In the genomic region with DNA sequence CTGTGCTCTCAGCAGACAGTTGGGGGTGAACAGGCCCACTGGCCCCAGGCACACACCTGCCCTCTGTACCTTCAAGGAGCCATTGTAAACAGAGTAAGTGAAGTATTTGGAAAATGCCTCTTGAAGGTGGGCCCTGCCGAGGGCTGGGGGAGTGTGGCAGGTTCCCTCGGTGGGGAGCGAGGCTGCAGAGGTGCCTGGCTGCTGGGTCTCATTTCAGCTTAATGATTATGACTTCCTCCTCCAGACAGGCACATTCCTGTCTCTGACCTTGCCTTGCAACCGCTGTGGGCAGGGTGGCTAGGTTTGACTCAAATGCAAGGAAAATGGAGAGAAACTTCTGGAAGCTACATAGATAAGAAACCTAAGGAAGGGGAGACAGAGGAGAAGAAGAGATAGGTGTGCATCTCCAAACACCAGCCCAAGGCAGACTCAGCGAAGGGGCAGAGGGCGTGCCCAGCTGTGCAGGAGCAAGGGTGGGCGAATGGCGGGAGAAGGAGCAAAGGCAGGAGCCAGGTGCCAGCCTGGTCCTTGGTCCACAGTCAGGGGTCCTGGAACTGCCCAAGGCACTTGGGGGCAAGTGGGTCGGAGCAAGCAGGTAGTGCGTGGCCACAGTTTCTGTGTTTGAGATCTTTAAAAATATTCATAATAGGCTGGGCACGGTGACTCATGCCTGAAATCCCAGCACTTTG, we compare ENCODE assay signal across 1 cellular context.
TF ChIP-seq lines count a peak whose summit lies in the region.

No MANE protein-coding gene starts in this region.

TF ChIP-seq in WTC11, 78 proteins besides CTCF, POLR2A, EP300 and RAD21 (continued from another document):
- TF ChIP-seq, protein P1, sequence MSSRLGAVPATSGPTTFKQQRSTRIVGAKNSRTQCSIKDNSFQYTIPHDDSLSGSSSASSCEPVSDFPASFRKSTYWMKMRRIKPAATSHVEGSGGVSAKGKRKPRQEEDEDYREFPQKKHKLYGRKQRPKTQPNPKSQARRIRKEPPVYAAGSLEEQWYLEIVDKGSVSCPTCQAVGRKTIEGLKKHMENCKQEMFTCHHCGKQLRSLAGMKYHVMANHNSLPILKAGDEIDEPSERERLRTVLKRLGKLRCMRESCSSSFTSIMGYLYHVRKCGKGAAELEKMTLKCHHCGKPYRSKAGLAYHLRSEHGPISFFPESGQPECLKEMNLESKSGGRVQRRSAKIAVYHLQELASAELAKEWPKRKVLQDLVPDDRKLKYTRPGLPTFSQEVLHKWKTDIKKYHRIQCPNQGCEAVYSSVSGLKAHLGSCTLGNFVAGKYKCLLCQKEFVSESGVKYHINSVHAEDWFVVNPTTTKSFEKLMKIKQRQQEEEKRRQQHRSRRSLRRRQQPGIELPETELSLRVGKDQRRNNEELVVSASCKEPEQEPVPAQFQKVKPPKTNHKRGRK (CRISPR knock-in tag; IDR thresholded peaks at IDR 0.05; ENCODE audit: borderline replicate concordance) = no peak
- TF ChIP-seq ATF1 (CRISPR knock-in tag; IDR thresholded peaks at IDR 0.05) (no peak), FOXP4 (CRISPR knock-in tag; IDR thresholded peaks at IDR 0.05) (no peak), KAT7 (CRISPR knock-in tag; IDR thresholded peaks at IDR 0.05; ENCODE audit: borderline replicate concordance) (no peak), RORB (CRISPR knock-in tag; IDR thresholded peaks at IDR 0.05) (no peak), TCF7 (CRISPR knock-in tag; IDR thresholded peaks at IDR 0.05; ENCODE audit: low read depth) (no peak)
- TF ChIP-seq, protein P2, sequence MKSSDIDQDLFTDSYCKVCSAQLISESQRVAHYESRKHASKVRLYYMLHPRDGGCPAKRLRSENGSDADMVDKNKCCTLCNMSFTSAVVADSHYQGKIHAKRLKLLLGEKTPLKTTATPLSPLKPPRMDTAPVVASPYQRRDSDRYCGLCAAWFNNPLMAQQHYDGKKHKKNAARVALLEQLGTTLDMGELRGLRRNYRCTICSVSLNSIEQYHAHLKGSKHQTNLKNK (CRISPR knock-in tag; IDR thresholded peaks at IDR 0.05) = no peak
